7 cellular contexts compared by ENCODE assay signal in the genomic region with DNA sequence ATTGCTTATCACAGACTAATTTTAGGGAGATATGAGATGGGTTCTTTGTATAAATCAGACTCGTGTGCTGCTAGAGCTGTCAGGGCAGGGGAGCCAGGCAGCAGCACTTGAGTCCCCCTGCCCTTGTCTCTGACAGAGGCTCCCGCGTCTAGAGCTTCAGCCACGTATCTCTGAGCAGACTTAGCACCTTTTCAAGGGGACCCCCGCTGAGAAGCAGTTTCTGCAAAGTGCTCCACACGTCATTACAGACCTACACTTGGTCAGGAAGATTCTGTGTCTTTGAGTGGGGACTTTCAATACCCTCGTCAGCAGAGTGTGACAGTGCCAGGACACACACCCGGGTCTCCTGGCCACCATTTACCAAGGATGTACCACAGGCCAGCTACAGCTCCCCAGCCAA.
A peak's percentile ranks its signal among the peaks of the same experiment; 100 is the strongest.
DNase-seq lines count a peak whose midpoint lies in the region; ATAC-seq and TF ChIP-seq lines count a peak whose summit lies in the region.
"Not testable (repeated sequence)": the region's sequence is repeated elsewhere in the genome, so short reads cannot be mapped to it uniquely, and the experiment has no call there.

No MANE protein-coding gene starts in this region.

- not testable (repeated sequence) for DNase-seq in CD8-positive, alpha-beta T cell; activated naive CD8-positive, alpha-beta T cell treated with anti-CD3 and anti-CD28 coated beads, Interleukin-2, amount 50 U/mL, for 24 hours; effector memory CD8-positive, alpha-beta T cell; natural killer cell treated with Interleukin-12 subunit alpha and Interleukin-12 subunit beta and Interleukin-15 and Interleukin-18, amount 100 ng/mL, for 72 hours (ENCODE audit: low spot score)

- H3K27ac Mint-ChIP-seq in CD8-positive, alpha-beta T cell; activated naive CD8-positive, alpha-beta T cell treated with anti-CD3 and anti-CD28 coated beads, Interleukin-2, amount 50 U/mL, for 24 hours; effector memory CD8-positive, alpha-beta T cell; natural killer cell treated with Interleukin-12 subunit alpha and Interleukin-12 subunit beta and Interleukin-15 and Interleukin-18, amount 100 ng/mL, for 72 hours: not testable (repeated sequence)

- not testable (repeated sequence) for H3K36me3 Mint-ChIP-seq in CD8-positive, alpha-beta T cell; activated naive CD8-positive, alpha-beta T cell treated with anti-CD3 and anti-CD28 coated beads, Interleukin-2, amount 50 U/mL, for 24 hours (ENCODE audit: low read depth); effector memory CD8-positive, alpha-beta T cell (ENCODE audit: insufficient read depth); natural killer cell treated with Interleukin-12 subunit alpha and Interleukin-12 subunit beta and Interleukin-15 and Interleukin-18, amount 100 ng/mL, for 72 hours

- H3K36me3 ChIP-seq in CD8-positive, alpha-beta T cell (ENCODE audit: insufficient read depth, low read length); OCI-LY3 (replicated peaks; ENCODE audit: low read depth, low read length): not testable (repeated sequence)

- not testable (repeated sequence) for H2AFZ ChIP-seq in OCI-LY3 (ENCODE audit: low read depth, low read length)

- H3K4me3 ChIP-seq in CD8-positive, alpha-beta T cell (ENCODE audit: low read depth, low read length); OCI-LY3 (ENCODE audit: low read length): not testable (repeated sequence)

- not testable (repeated sequence) for H3K27me3 ChIP-seq in CD8-positive, alpha-beta T cell (ENCODE audit: insufficient read depth, low read length); OCI-LY3 (ENCODE audit: low read depth, low read length)

- POLR2A ChIA-PET in CD8-positive, alpha-beta T cell (lab: Charles Lee): not testable (repeated sequence)

- not testable (repeated sequence) for H3K9ac ChIP-seq in OCI-LY3 (ENCODE audit: low read length)

- H3K79me2 ChIP-seq in OCI-LY3 (ENCODE audit: low read length): not testable (repeated sequence)

- H3K4me1 Mint-ChIP-seq in CD8-positive, alpha-beta T cell (ENCODE audit: low read depth); effector memory CD8-positive, alpha-beta T cell (ENCODE audit: low read depth in 2 of 2): not testable (repeated sequence)
- H3K4me1 Mint-ChIP-seq in activated naive CD8-positive, alpha-beta T cell treated with anti-CD3 and anti-CD28 coated beads, Interleukin-2, amount 50 U/mL, for 24 hours: peaks cover 46% of the 10 kb centered on the region
- peaks cover 7 to 12% of the 10 kb centered on the region in 2 donors for H3K4me1 Mint-ChIP-seq in natural killer cell treated with Interleukin-12 subunit alpha and Interleukin-12 subunit beta and Interleukin-15 and Interleukin-18, amount 100 ng/mL, for 72 hours (ENCODE audit: low read depth in 2 of 2)

- intact Hi-C loops in CD8-positive, alpha-beta T cell (cut with DNase I, micrococcal nuclease): not testable (repeated sequence)

- TF ChIP-seq CTCF in CD8-positive, alpha-beta T cell (IDR thresholded peaks at IDR 0.05); OCI-LY3 (IDR thresholded peaks at IDR 0.05; ENCODE audit: low read depth, low read length): not testable (repeated sequence)

- H3K27me3 Mint-ChIP-seq in CD8-positive, alpha-beta T cell (ENCODE audit: low read depth); activated naive CD8-positive, alpha-beta T cell treated with anti-CD3 and anti-CD28 coated beads, Interleukin-2, amount 50 U/mL, for 24 hours; effector memory CD8-positive, alpha-beta T cell; natural killer cell treated with Interleukin-12 subunit alpha and Interleukin-12 subunit beta and Interleukin-15 and Interleukin-18, amount 100 ng/mL, for 72 hours: not testable (repeated sequence)

- H3K9me3 ChIP-seq in CD8-positive, alpha-beta T cell (ENCODE audit: low read length); OCI-LY3 (ENCODE audit: insufficient read depth, low read length): not testable (repeated sequence)

- CTCF ChIA-PET in CD8-positive, alpha-beta T cell (lab: Charles Lee): not testable (repeated sequence)

- ATAC-seq in CD8-positive, alpha-beta T cell: peak; percentile 60
- ATAC-seq in GM18868 (IDR thresholded peaks at IDR 0.05; ENCODE audit: unreplicated experiment): peak; percentile 39
- ATAC-seq in activated CD4-positive, CD25-positive, alpha-beta regulatory T cell treated with anti-CD3 and anti-CD28 coated beads, Interleukin-2, amount 50 U/mL, for 24 hours: peak; percentile 19 to 22
- ATAC-seq in activated naive CD8-positive, alpha-beta T cell treated with anti-CD3 and anti-CD28 coated beads, Interleukin-2, amount 50 U/mL, for 24 hours: peak; percentile 7
- peak; percentile 70 for ATAC-seq in effector memory CD8-positive, alpha-beta T cell (replicated peaks)
- ATAC-seq in natural killer cell treated with Interleukin-12 subunit alpha and Interleukin-12 subunit beta and Interleukin-15 and Interleukin-18, amount 100 ng/mL, for 72 hours: peak; percentile 81 to 87

- peaks cover 28% of the 10 kb centered on the region for H4K20me1 ChIP-seq in OCI-LY3 (ENCODE audit: insufficient read depth, low read length)

- H3K9me3 Mint-ChIP-seq in CD8-positive, alpha-beta T cell; activated naive CD8-positive, alpha-beta T cell treated with anti-CD3 and anti-CD28 coated beads, Interleukin-2, amount 50 U/mL, for 24 hours; effector memory CD8-positive, alpha-beta T cell; natural killer cell treated with Interleukin-12 subunit alpha and Interleukin-12 subunit beta and Interleukin-15 and Interleukin-18, amount 100 ng/mL, for 72 hours: not testable (repeated sequence)

- H3K27ac ChIP-seq in CD8-positive, alpha-beta T cell (ENCODE audit: low read depth, low read length): not testable (repeated sequence)
- peak overlapping the region; percentile 32; the same call in 1 of the 2 replicates for H3K27ac ChIP-seq in OCI-LY3 (ENCODE audit: low read length)

- peak overlapping the region; percentile 28; the same call in 1 of the 2 replicates for H3K4me2 ChIP-seq in OCI-LY3 (ENCODE audit: low read length)

- not testable (repeated sequence) for H3K4me1 ChIP-seq in CD8-positive, alpha-beta T cell (ENCODE audit: insufficient read depth, low read length)
- H3K4me1 ChIP-seq in OCI-LY3 (ENCODE audit: low read length): peaks cover 27% of the 10 kb centered on the region

- H3K4me3 Mint-ChIP-seq in CD8-positive, alpha-beta T cell; activated naive CD8-positive, alpha-beta T cell treated with anti-CD3 and anti-CD28 coated beads, Interleukin-2, amount 50 U/mL, for 24 hours; effector memory CD8-positive, alpha-beta T cell; natural killer cell treated with Interleukin-12 subunit alpha and Interleukin-12 subunit beta and Interleukin-15 and Interleukin-18, amount 100 ng/mL, for 72 hours: not testable (repeated sequence)

Comparison
In these comparisons a context has a peak if more than half of its experiments do, and no peak if none do; other contexts are left out.
1. ATAC-seq: peak in every context shown above with its lines; median percentile 84 in natural killer cell treated with Interleukin-12 subunit alpha and Interleukin-12 subunit beta and Interleukin-15 and Interleukin-18, amount 100 ng/mL, for 72 hours; 70 in effector memory CD8-positive, alpha-beta T cell; 60 in CD8-positive, alpha-beta T cell; 39 in GM18868; 20 in activated CD4-positive, CD25-positive, alpha-beta regulatory T cell treated with anti-CD3 and anti-CD28 coated beads, Interleukin-2, amount 50 U/mL, for 24 hours; 7 in activated naive CD8-positive, alpha-beta T cell treated with anti-CD3 and anti-CD28 coated beads, Interleukin-2, amount 50 U/mL, for 24 hours.